ENCODE assay signal across 33 cellular contexts in the genomic region with DNA sequence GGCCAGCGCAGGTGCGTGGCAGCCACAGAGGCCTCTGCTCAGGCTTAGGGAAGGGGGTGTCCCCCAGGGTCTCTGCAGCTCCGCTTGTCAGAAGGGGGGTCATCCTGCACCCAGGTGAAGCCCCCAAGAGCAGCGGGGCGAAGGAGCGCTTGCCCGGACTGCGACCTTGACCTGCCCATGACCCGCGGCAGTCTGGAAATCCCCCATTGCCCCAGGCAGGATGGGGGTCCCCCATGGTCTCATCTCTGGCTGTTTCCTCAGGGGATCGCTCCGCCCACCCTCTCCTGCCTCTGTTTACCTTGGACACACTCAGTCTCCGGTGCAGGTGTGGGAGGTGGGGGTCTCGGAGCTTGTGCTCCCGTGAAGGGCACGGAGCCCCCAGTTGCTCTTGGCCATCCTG.
"Had no signal": no experiment of that assay in that cellular context is flagged by ENCODE, and none has a peak within 500 bp of the region (broad histone marks: within the 10 kb centered on the region; RNA-seq: fewer than 3 reads in every experiment).

No MANE protein-coding gene starts in this region.

- H3K27me3 Mint-ChIP-seq: activated CD8-positive, alpha-beta T cell treated with anti-CD3 and anti-CD28 coated beads for 36 hours; activated naive CD8-positive, alpha-beta T cell; activated T-helper 17 cell treated with anti-CD3 and anti-CD28 coated beads, Interleukin-2, amount 50 U/mL, for 72 hours had no signal

- H3K27me3 ChIP-seq: brain microvascular endothelial cell, esophagus squamous epithelium, gastroesophageal sphincter, heart right ventricle had no signal

- ATAC-seq: activated CD8-positive, alpha-beta T cell treated with anti-CD3 and anti-CD28 coated beads for 36 hours; activated T-cell treated with anti-CD3 and anti-CD28 coated beads, Interleukin-2, amount 50 U/mL, for 4 hours; activated T-helper 17 cell treated with anti-CD3 and anti-CD28 coated beads, Interleukin-2, amount 50 U/mL, for 72 hours; gastroesophageal sphincter; heart right ventricle; WTC11 had no signal

- H3K4me3 Mint-ChIP-seq: activated CD8-positive, alpha-beta T cell treated with anti-CD3 and anti-CD28 coated beads for 36 hours; activated naive CD8-positive, alpha-beta T cell; activated T-cell treated with anti-CD3 and anti-CD28 coated beads, Interleukin-2, amount 50 U/mL, for 4 hours; activated T-helper 17 cell treated with anti-CD3 and anti-CD28 coated beads, Interleukin-2, amount 50 U/mL, for 72 hours; WTC11 had no signal

- H3K27ac ChIP-seq: brain microvascular endothelial cell, epithelial cell of prostate, esophagus squamous epithelium, gastroesophageal sphincter, heart right ventricle, VCaP had no signal

- H3K36me3 Mint-ChIP-seq: activated naive CD8-positive, alpha-beta T cell; WTC11 had no signal

- H3K9me3 Mint-ChIP-seq: activated CD8-positive, alpha-beta T cell treated with anti-CD3 and anti-CD28 coated beads for 36 hours; activated T-cell treated with anti-CD3 and anti-CD28 coated beads, Interleukin-2, amount 50 U/mL, for 4 hours; activated T-helper 17 cell treated with anti-CD3 and anti-CD28 coated beads, Interleukin-2, amount 50 U/mL, for 72 hours; WTC11 had no signal

- H3K4me1 Mint-ChIP-seq: activated T-helper 17 cell treated with anti-CD3 and anti-CD28 coated beads, Interleukin-2, amount 50 U/mL, for 72 hours; WTC11 had no signal

- H3K4me3 ChIP-seq: esophagus squamous epithelium, gastroesophageal sphincter, heart right ventricle had no signal

- H3K9me3 ChIP-seq: esophagus squamous epithelium, gastroesophageal sphincter, heart right ventricle had no signal

- FAIRE-seq: astrocyte, bronchial epithelial cell, colon, endometrium, endothelial cell of umbilical vein had no signal

- DNase-seq: activated CD4-positive, alpha-beta T cell treated with anti-CD3 and anti-CD28 coated beads for 1 hour; activated CD4-positive, alpha-beta T cell treated with anti-CD3 and anti-CD28 coated beads for 4 hours; activated CD4-positive, alpha-beta T cell treated with anti-CD3 and anti-CD28 coated beads, Interleukin-2, amount 50 U/mL, for 1 hour; activated CD4-positive, alpha-beta T cell treated with anti-CD3 and anti-CD28 coated beads, Interleukin-2, amount 50 U/mL, for 48 hours; activated CD8-positive, alpha-beta memory T cell treated with anti-CD3 and anti-CD28 coated beads for 24 hours; activated CD8-positive, alpha-beta T cell treated with anti-CD3 and anti-CD28 coated beads for 36 hours; activated effector memory CD4-positive, alpha-beta T cell treated with Interleukin-2 at 50 U/mL for 16 hours; activated gamma-delta T cell treated with Interleukin-2 at 50 U/mL for 16 hours; activated naive CD4-positive, alpha-beta T cell treated with anti-CD3 and anti-CD28 coated beads, Interleukin-2, amount 50 U/mL, for 16 hours; activated naive CD4-positive, alpha-beta T cell treated with Interleukin-2 at 50 U/mL for 16 hours; activated T-cell treated with anti-CD3 and anti-CD28 coated beads, Interleukin-2, amount 50 U/mL, for 4 hours; amniotic stem cell; anterior cingulate cortex; brain microvascular endothelial cell; caudate nucleus; cortex of kidney; dermis blood vessel endothelial cell; effector CD8-positive, alpha-beta T cell; esophagus squamous epithelium; foreskin melanocyte; heart right ventricle; T-helper 2 cell had no signal

- H3K27ac Mint-ChIP-seq: activated CD8-positive, alpha-beta T cell treated with anti-CD3 and anti-CD28 coated beads for 36 hours; activated naive CD8-positive, alpha-beta T cell; activated T-helper 17 cell treated with anti-CD3 and anti-CD28 coated beads, Interleukin-2, amount 50 U/mL, for 72 hours; WTC11 had no signal
